In the genomic region with DNA sequence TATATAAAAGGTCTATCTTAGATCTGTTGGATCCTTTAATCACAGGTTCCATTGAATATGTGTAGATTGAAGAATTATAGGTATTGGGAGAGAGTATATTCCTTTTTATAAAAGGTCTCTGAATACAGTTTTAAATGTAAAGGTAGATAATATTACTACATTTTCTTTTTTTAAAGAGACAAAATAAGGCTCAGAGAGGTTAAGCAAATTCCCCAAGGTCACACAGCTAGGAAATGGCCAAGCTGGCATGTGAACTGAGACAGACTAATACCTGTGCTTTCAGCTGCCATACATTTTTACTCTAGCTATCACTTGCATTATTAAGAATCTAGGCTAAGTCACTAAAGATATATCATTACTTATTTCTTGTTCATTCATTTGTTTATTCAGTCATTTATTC, we compare ENCODE assay signal across 29 cellular contexts.
"Had no signal": no experiment of that assay in that cellular context is flagged by ENCODE, and none has a peak within 500 bp of the region (broad histone marks: within the 10 kb centered on the region; RNA-seq: fewer than 3 reads in every experiment).

No MANE protein-coding gene starts in this region.

- H3K36me3 Mint-ChIP-seq: stimulated activated effector memory CD8-positive, alpha-beta T cell treated with anti-CD3 and anti-CD28 coated beads, Interleukin-12 subunit alpha, Interleukin-12 subunit beta, amount 100 ng/mL, for 72 hours had no signal

- H3K27me3 ChIP-seq: stomach, suprapubic skin, testis, thyroid gland, tibial artery, tibial nerve, transverse colon, upper lobe of left lung, upper lobe of right lung, uterus, vagina had no signal

- H3K9me3 Mint-ChIP-seq: stimulated activated effector memory CD8-positive, alpha-beta T cell treated with anti-CD3 and anti-CD28 coated beads, Interleukin-12 subunit alpha, Interleukin-12 subunit beta, amount 100 ng/mL, for 72 hours; stimulated activated memory B cell treated with anti-CD40 and anti-IgM and Interleukin-4, amounts not matched to agents 10 μg/mL and 1 μg/mL and 100 μg/mL, for 72 hours; stimulated activated naive B cell treated with anti-CD40 and anti-IgM and Interleukin-4, amounts not matched to agents 10 μg/mL and 1 μg/mL and 100 μg/mL, for 72 hours; stimulated activated naive CD8-positive, alpha-beta T cell treated with anti-CD3 and anti-CD28 coated beads, Interleukin-15, amount 100 ng/mL, for 72 hours; stimulated activated naive CD8-positive, alpha-beta T cell treated with anti-CD3 and anti-CD28 coated beads, Interleukin-15, Interleukin-2, amounts not matched to agents 100 ng/mL and 50 ng/mL, for 24 hours; type B pancreatic cell had no signal

- H3K4me3 ChIP-seq: stomach, suprapubic skin, testis, thoracic aorta, thyroid gland, tibial artery, tibial nerve, transverse colon, upper lobe of left lung, upper lobe of right lung, uterus, vagina had no signal

- H3K9me3 ChIP-seq: stomach, suprapubic skin, testis, thoracic aorta, thyroid gland, tibial artery, tibial nerve, transverse colon, upper lobe of left lung, upper lobe of right lung, uterus, vagina had no signal

- DNase-seq: stimulated activated CD4-positive, alpha-beta T cell treated with anti-CD3 and anti-CD28 coated beads, Interleukin-2, amount 100 ng/mL, for 48 hours; stimulated activated CD4-positive, alpha-beta T cell treated with anti-CD3 and anti-CD28 coated beads, Interleukin-4, amount 100 ng/mL, for 1 hour; stimulated activated CD4-positive, alpha-beta T cell treated with anti-CD3 and anti-CD28 coated beads, Interleukin-4, amount 100 ng/mL, for 24 hours; stimulated activated CD4-positive, alpha-beta T cell treated with anti-CD3 and anti-CD28 coated beads, Interleukin-4, amount 100 ng/mL, for 4 hours; stimulated activated CD8-positive, alpha-beta memory T cell treated with anti-CD3 and anti-CD28 coated beads, Interleukin-4, amount 100 ng/mL, for 48 hours; stimulated activated naive B cell treated with anti-CD40 and anti-IgM and Interleukin-4, amounts not matched to agents 10 μg/mL and 1 μg/mL and 100 μg/mL, for 72 hours; stimulated activated naive CD4-positive, alpha-beta T cell; stimulated activated naive CD4-positive, alpha-beta T cell treated with Interleukin-2 at 50 U/mL for 16 hours; stimulated activated naive CD8-positive, alpha-beta T cell treated with anti-CD3 and anti-CD28 coated beads, Interleukin-15, amount 100 ng/mL, for 72 hours; stimulated activated naive CD8-positive, alpha-beta T cell treated with anti-CD3 and anti-CD28 coated beads, Interleukin-15, Interleukin-2, amounts not matched to agents 100 U/mL and 50 U/mL, for 24 hours; stomach; substantia nigra; testis; thyroid gland; tibial artery; transverse colon; trophoblast cell; upper lobe of left lung; upper lobe of right lung; uterus had no signal

- H3K4me1 Mint-ChIP-seq: stimulated activated effector memory CD8-positive, alpha-beta T cell treated with anti-CD3 and anti-CD28 coated beads, Interleukin-12 subunit alpha, Interleukin-12 subunit beta, amount 100 ng/mL, for 72 hours; stimulated activated naive CD8-positive, alpha-beta T cell treated with anti-CD3 and anti-CD28 coated beads, Interleukin-15, amount 100 ng/mL, for 72 hours had no signal

- H3K36me3 ChIP-seq: stomach, thoracic aorta, tibial artery, tibial nerve, transverse colon, upper lobe of left lung, upper lobe of right lung, uterus, vagina had no signal

- ATAC-seq: stimulated activated effector memory CD8-positive, alpha-beta T cell treated with anti-CD3 and anti-CD28 coated beads, Interleukin-12 subunit alpha, Interleukin-12 subunit beta, amount 100 ng/mL, for 72 hours; stimulated activated memory B cell treated with anti-CD40 and anti-IgM and Interleukin-4, amounts not matched to agents 10 μg/mL and 1 μg/mL and 100 μg/mL, for 72 hours; stimulated activated naive B cell treated with anti-CD40 and anti-IgM and Interleukin-4, amounts not matched to agents 10 μg/mL and 1 μg/mL and 100 μg/mL, for 72 hours; stimulated activated naive CD8-positive, alpha-beta T cell treated with anti-CD3 and anti-CD28 coated beads, Interleukin-15, amount 100 ng/mL, for 72 hours; stimulated activated naive CD8-positive, alpha-beta T cell treated with anti-CD3 and anti-CD28 coated beads, Interleukin-15, Interleukin-2, amounts not matched to agents 100 U/mL and 50 U/mL, for 24 hours; upper lobe of right lung had no signal

- H3K27ac ChIP-seq: stomach, suprapubic skin, testis, thoracic aorta, thyroid gland, tibial artery, tibial nerve, transverse colon, upper lobe of left lung, upper lobe of right lung, uterus, vagina had no signal

- H3K27ac Mint-ChIP-seq: stimulated activated effector memory CD8-positive, alpha-beta T cell treated with anti-CD3 and anti-CD28 coated beads, Interleukin-12 subunit alpha, Interleukin-12 subunit beta, amount 100 ng/mL, for 72 hours; stimulated activated memory B cell treated with anti-CD40 and anti-IgM and Interleukin-4, amounts not matched to agents 10 μg/mL and 1 μg/mL and 100 μg/mL, for 72 hours; stimulated activated naive B cell treated with anti-CD40 and anti-IgM and Interleukin-4, amounts not matched to agents 10 μg/mL and 1 μg/mL and 100 μg/mL, for 72 hours; stimulated activated naive CD8-positive, alpha-beta T cell treated with anti-CD3 and anti-CD28 coated beads, Interleukin-15, Interleukin-2, amounts not matched to agents 100 ng/mL and 50 ng/mL, for 24 hours; type B pancreatic cell had no signal

- H3K27me3 Mint-ChIP-seq: stimulated activated memory B cell treated with anti-CD40 and anti-IgM and Interleukin-4, amounts not matched to agents 10 μg/mL and 1 μg/mL and 100 μg/mL, for 72 hours; stimulated activated naive B cell treated with anti-CD40 and anti-IgM and Interleukin-4, amounts not matched to agents 10 μg/mL and 1 μg/mL and 100 μg/mL, for 72 hours; stimulated activated naive CD8-positive, alpha-beta T cell treated with anti-CD3 and anti-CD28 coated beads, Interleukin-15, amount 100 ng/mL, for 72 hours; stimulated activated naive CD8-positive, alpha-beta T cell treated with anti-CD3 and anti-CD28 coated beads, Interleukin-15, Interleukin-2, amounts not matched to agents 100 ng/mL and 50 ng/mL, for 24 hours; type B pancreatic cell had no signal

- FAIRE-seq: urothelium cell line had no signal

- H3K4me1 ChIP-seq: stomach, suprapubic skin, testis, thyroid gland, tibial artery, tibial nerve, transverse colon, upper lobe of left lung, upper lobe of right lung, uterus, vagina had no signal

- H3K4me3 Mint-ChIP-seq: stimulated activated effector memory CD8-positive, alpha-beta T cell treated with anti-CD3 and anti-CD28 coated beads, Interleukin-12 subunit alpha, Interleukin-12 subunit beta, amount 100 ng/mL, for 72 hours; stimulated activated memory B cell treated with anti-CD40 and anti-IgM and Interleukin-4, amounts not matched to agents 10 μg/mL and 1 μg/mL and 100 μg/mL, for 72 hours; stimulated activated naive B cell treated with anti-CD40 and anti-IgM and Interleukin-4, amounts not matched to agents 10 μg/mL and 1 μg/mL and 100 μg/mL, for 72 hours; stimulated activated naive CD8-positive, alpha-beta T cell treated with anti-CD3 and anti-CD28 coated beads, Interleukin-15, amount 100 ng/mL, for 72 hours; stimulated activated naive CD8-positive, alpha-beta T cell treated with anti-CD3 and anti-CD28 coated beads, Interleukin-15, Interleukin-2, amounts not matched to agents 100 ng/mL and 50 ng/mL, for 24 hours; type B pancreatic cell had no signal
